Comparison of ENCODE assay signal across 24 cellular contexts in genomic region chr9:35180801-35181200, GRCh38.
"Had no signal": no experiment of that assay in that cellular context is flagged by ENCODE, and none has a peak within 500 bp of the region (broad histone marks: within the 10 kb centered on the region; RNA-seq: fewer than 3 reads in every experiment).

No MANE protein-coding gene starts in this region.

- FAIRE-seq: frontal cortex, urothelium cell line had no signal

- H3K9ac ChIP-seq: neural progenitor cell had no signal

- H3K4me1 ChIP-seq: neural progenitor cell, prostate gland, sigmoid colon, testis, tibial artery had no signal

- H3K27me3 ChIP-seq: neural progenitor cell, sigmoid colon, testis, tibial artery had no signal

- ATAC-seq: effector memory CD8-positive, alpha-beta T cell; left colon; left ventricle myocardium superior; mucosa of descending colon; right cardiac atrium; stimulated activated effector memory CD8-positive, alpha-beta T cell treated with anti-CD3 and anti-CD28 coated beads, Interleukin-12 subunit alpha, Interleukin-12 subunit beta, amount 100 ng/mL, for 72 hours had no signal

- H3K36me3 ChIP-seq: neural progenitor cell, prostate gland, sigmoid colon, tibial artery had no signal

- H3K4me2 ChIP-seq: neural progenitor cell had no signal

- H3K9me3 ChIP-seq: prostate gland, sigmoid colon, testis, tibial artery had no signal

- DNase-seq: cortex of kidney; effector memory CD8-positive, alpha-beta T cell; hypothalamus; immature natural killer cell; islet precursor cell; kidney glomerular epithelial cell; left colon; left ventricle myocardium superior; mucosa of descending colon; naive B cell; right cardiac atrium; sigmoid colon; stimulated activated CD4-positive, alpha-beta T cell treated with anti-CD3 and anti-CD28 coated beads, Interleukin-2, amount 100 ng/mL, for 24 hours; stimulated activated CD4-positive, alpha-beta T cell treated with anti-CD3 and anti-CD28 coated beads, Interleukin-4, amount 100 ng/mL, for 24 hours; stimulated activated naive CD4-positive, alpha-beta T cell treated with Interleukin-2 at 50 U/mL for 16 hours; substantia nigra; testis; tibial artery had no signal

- H3K4me3 ChIP-seq: lung, mucosa of descending colon, neural progenitor cell, prostate gland, sigmoid colon, testis, tibial artery had no signal

- H3K27ac ChIP-seq: neural progenitor cell, prostate gland, sigmoid colon, testis, tibial artery had no signal

- H2AFZ ChIP-seq: neural progenitor cell had no signal
